In genomic region chr19:5625641-5626040, GRCh38 we compare ENCODE assay signal across 1 cellular context.
TF ChIP-seq lines count a peak whose summit lies in the region.

No MANE protein-coding gene starts in this region.

TF ChIP-seq in IMR-90, 13 proteins besides CTCF, POLR2A, EP300 and RAD21 (continued from another document):
- TF ChIP-seq ELK1 (IDR thresholded peaks at IDR 0.05; ENCODE audit: borderline replicate concordance, low read depth, low read length) (no peak), SMC3 (IDR thresholded peaks at IDR 0.05; ENCODE audit: low read depth, low read length) (no peak), RFX5 (IDR thresholded peaks at IDR 0.05; ENCODE audit: low read depth, low read length) (no peak), BHLHE40 (IDR thresholded peaks at IDR 0.05; ENCODE audit: low read depth, low read length) (no peak), USF2 (IDR thresholded peaks at IDR 0.05; ENCODE audit: low read depth, low read length) (no peak)
